In the genomic region with DNA sequence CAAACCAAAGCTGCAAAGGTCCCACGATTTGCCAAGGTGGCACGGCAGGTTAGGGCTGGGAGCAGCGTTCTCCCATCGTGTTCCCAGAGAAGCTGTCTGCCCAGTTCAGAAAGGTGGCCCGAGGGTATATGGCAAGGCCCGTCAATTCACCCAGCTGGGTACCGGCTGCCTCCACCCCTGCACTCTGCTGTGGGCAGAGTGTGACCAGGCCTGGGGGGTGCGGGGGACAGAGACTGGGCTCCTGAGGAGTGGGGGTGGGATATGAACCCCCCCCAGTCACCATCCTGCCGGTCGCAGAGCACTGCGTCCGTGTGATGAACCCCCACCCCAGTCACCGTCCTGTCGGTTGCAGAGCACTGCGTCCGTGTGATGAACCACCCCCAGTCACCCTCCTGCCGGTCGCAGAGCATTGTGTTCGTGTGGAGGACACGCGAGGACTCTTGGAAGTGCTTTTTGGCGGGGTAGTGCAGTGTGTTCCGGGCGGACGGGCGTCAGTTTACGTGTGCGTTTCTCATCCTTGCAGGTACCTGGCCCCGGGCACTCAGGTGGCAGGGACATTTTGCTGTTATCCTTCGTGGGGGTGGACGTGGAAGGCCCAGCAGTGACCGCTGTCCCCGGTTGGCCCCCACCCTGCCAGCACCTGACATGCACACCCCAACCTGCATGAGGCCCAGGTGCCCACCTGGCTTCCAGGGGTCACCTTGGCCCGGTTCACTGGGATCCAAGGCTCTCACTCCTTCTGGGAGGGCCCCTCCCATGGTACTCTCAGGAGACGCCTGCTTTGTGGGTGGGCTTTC, we compare ENCODE assay signal across 1 cellular context.
TF ChIP-seq lines count a peak whose summit lies in the region.

No MANE protein-coding gene starts in this region.

TF ChIP-seq in IMR-90, 13 proteins besides CTCF, POLR2A, EP300 and RAD21:
- TF ChIP-seq, protein P1, sequence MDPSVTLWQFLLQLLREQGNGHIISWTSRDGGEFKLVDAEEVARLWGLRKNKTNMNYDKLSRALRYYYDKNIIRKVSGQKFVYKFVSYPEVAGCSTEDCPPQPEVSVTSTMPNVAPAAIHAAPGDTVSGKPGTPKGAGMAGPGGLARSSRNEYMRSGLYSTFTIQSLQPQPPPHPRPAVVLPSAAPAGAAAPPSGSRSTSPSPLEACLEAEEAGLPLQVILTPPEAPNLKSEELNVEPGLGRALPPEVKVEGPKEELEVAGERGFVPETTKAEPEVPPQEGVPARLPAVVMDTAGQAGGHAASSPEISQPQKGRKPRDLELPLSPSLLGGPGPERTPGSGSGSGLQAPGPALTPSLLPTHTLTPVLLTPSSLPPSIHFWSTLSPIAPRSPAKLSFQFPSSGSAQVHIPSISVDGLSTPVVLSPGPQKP (IDR thresholded peaks at IDR 0.05; ENCODE audit: borderline replicate concordance, low read depth, low read length), result no peak
- TF ChIP-seq NFE2L2 (IDR thresholded peaks at IDR 0.05; ENCODE audit: low read depth, low read length), result no peak
